Comparison of ENCODE assay signal across 1 cellular context in the genomic region with DNA sequence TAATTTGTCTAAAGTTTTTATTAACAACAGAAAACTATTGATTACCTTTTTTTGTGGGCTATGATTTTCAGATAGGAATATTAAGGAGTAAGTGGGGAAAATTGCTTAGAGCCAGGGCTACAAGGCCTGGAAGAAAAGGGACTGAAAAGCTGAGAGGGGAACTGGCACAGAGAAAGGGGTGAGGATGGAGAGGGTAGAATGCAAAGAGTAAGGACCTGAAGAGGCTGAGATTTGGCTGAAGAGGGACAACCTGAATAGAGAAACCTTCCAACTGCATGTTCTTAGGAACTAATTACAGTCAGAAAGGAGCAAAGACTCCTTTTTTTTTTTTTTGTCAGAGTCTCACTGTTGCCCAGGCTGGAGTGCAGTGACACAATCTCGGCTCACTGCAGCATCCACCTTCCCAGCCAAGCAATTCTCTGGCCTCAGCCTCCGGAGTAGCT.
TF ChIP-seq lines count a peak whose summit lies in the region.

No MANE protein-coding gene starts in this region.

TF ChIP-seq in IMR-90, 13 proteins besides CTCF, POLR2A, EP300 and RAD21 (continued from another document):
- TF ChIP-seq CEBPB (IDR thresholded peaks at IDR 0.05; ENCODE audit: low read depth, low read length), result no peak
- no peak for TF ChIP-seq RCOR1 (IDR thresholded peaks at IDR 0.05; ENCODE audit: insufficient replicate concordance, low read length)
- no peak for TF ChIP-seq MAFK (IDR thresholded peaks at IDR 0.05; ENCODE audit: low read depth, low read length)
- TF ChIP-seq, protein P1, sequence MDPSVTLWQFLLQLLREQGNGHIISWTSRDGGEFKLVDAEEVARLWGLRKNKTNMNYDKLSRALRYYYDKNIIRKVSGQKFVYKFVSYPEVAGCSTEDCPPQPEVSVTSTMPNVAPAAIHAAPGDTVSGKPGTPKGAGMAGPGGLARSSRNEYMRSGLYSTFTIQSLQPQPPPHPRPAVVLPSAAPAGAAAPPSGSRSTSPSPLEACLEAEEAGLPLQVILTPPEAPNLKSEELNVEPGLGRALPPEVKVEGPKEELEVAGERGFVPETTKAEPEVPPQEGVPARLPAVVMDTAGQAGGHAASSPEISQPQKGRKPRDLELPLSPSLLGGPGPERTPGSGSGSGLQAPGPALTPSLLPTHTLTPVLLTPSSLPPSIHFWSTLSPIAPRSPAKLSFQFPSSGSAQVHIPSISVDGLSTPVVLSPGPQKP (IDR thresholded peaks at IDR 0.05; ENCODE audit: borderline replicate concordance, low read depth, low read length), result no peak
- TF ChIP-seq SMC3 (IDR thresholded peaks at IDR 0.05; ENCODE audit: low read depth, low read length), result no peak
